Comparison of ENCODE assay signal across 13 cellular contexts in genomic region chr17:50620848-50621247, GRCh38. TPM values are rescaled to one million over a fixed set of nuclear protein-coding genes. Genes with fewer than 3 reads are reported as not detected.
DNase-seq lines count a peak whose midpoint lies in the region; ATAC-seq lines count a peak whose summit lies in the region.
"Had no signal": no experiment of that assay in that cellular context is flagged by ENCODE, and none has a peak within 500 bp of the region (broad histone marks: within the 10 kb centered on the region; RNA-seq: fewer than 3 reads in every experiment).

No MANE protein-coding gene starts in this region.

- H3K23ac ChIP-seq in neuronal stem cell (ENCODE audit: low read depth, low read length, poor library complexity) = no peak overlapping the region

- no peak overlapping the region for H2BK5ac ChIP-seq in neuronal stem cell (ENCODE audit: low read length)

- WGBS in neuronal stem cell (ENCODE audit: extremely low coverage in 2 of 2, insufficient read length in 2 of 2, insufficient replicate concordance in 1 of 2), 2 donors = no CpG with 5 or more reads among the region's 17 CpGs

- peak overlapping the region; percentile 9 for H2AK5ac ChIP-seq in neuronal stem cell (ENCODE audit: low read depth, low read length)

- no peaks in the 10 kb centered on the region for H3K9me3 ChIP-seq in neuronal stem cell (replicated peaks in 1 of 2; ENCODE audit: control insufficient read depth in 2 of 2, insufficient read depth in 1 of 2, low read depth in 1 of 2, low read length in 2 of 2)

- H3K4me1 ChIP-seq in neuronal stem cell (ENCODE audit: control insufficient read depth in 2 of 2, insufficient read depth in 1 of 2, low read depth in 1 of 2, low read length in 2 of 2) = peaks cover 29 to 36% of the 10 kb centered on the region in 2 donors

- no peak overlapping the region for H2AFZ ChIP-seq in neuronal stem cell (ENCODE audit: low read length)

- peaks cover 11% of the 10 kb centered on the region for H3K27me3 Mint-ChIP-seq in activated naive CD8-positive, alpha-beta T cell treated with anti-CD3 and anti-CD28 coated beads for 36 hours

- no peak overlapping the region for H2BK120ac ChIP-seq in neuronal stem cell (ENCODE audit: low read depth, low read length)

- no peak overlapping the region for H3K27ac Mint-ChIP-seq in activated naive CD8-positive, alpha-beta T cell treated with anti-CD3 and anti-CD28 coated beads for 36 hours
- H3K27ac Mint-ChIP-seq: activated CD4-positive, alpha-beta memory T cell treated with anti-CD3 and anti-CD28 coated beads for 36 hours had no signal

- peak overlapping the region; percentile 41 for H3K18ac ChIP-seq in neuronal stem cell (ENCODE audit: low read length)

- H3K9me3 Mint-ChIP-seq in activated naive CD8-positive, alpha-beta T cell treated with anti-CD3 and anti-CD28 coated beads for 36 hours = no peaks in the 10 kb centered on the region
- H3K9me3 Mint-ChIP-seq: activated CD4-positive, alpha-beta memory T cell treated with anti-CD3 and anti-CD28 coated beads for 36 hours had no signal

- DNase-seq in DMS 273 (lab: John Stamatoyannopoulos, UW; ENCODE audit: unreplicated experiment) (peak; percentile 38), DMS 273 treated with DMSO at 0.1 percent for 48 hours (lab: John Stamatoyannopoulos, UW) (no peak), NCI-H1694 (lab: John Stamatoyannopoulos, UW) (peak; percentile 89), neuronal stem cell (ENCODE audit: low spot score) (no peak), NCI-H146 treated with DMSO at 0.1 percent for 48 hours (lab: John Stamatoyannopoulos, UW; ENCODE audit: unreplicated experiment) (no peak)
- no peak for DNase-seq in activated naive CD8-positive, alpha-beta T cell treated with anti-CD3 and anti-CD28 coated beads for 36 hours
- DNase-seq: activated CD4-positive, alpha-beta memory T cell treated with anti-CD3 and anti-CD28 coated beads for 36 hours; activated effector memory CD4-positive, alpha-beta T cell treated with anti-CD3 and anti-CD28 coated beads, Interleukin-2, amount 50 U/mL, for 16 hours; stimulated activated CD4-positive, alpha-beta T cell treated with anti-CD3 and anti-CD28 coated beads, Interleukin-15, amount 100 ng/mL, for 24 hours; T-helper 9 cell had no signal

- no peaks in the 10 kb centered on the region for H3K79me1 ChIP-seq in neuronal stem cell (ENCODE audit: low read depth, low read length)

- H3K4ac ChIP-seq in neuronal stem cell (ENCODE audit: low read length) = no peak overlapping the region

- H4K91ac ChIP-seq in neuronal stem cell (ENCODE audit: low read depth, low read length, poor library complexity) = no peak overlapping the region

- no peak overlapping the region for H3K4me3 ChIP-seq in neuronal stem cell (ENCODE audit: low read length in 2 of 2)

- no peaks in the 10 kb centered on the region for H3K36me3 Mint-ChIP-seq in activated naive CD8-positive, alpha-beta T cell treated with anti-CD3 and anti-CD28 coated beads for 36 hours
- H3K36me3 Mint-ChIP-seq: activated CD4-positive, alpha-beta memory T cell treated with anti-CD3 and anti-CD28 coated beads for 36 hours had no signal

- peaks cover 1% of the 10 kb centered on the region for H3K4me1 Mint-ChIP-seq in activated naive CD8-positive, alpha-beta T cell treated with anti-CD3 and anti-CD28 coated beads for 36 hours

- peak overlapping the region; percentile 12 for H2BK15ac ChIP-seq in neuronal stem cell (ENCODE audit: low read length)

- H3K27ac ChIP-seq in cingulate gyrus (ENCODE audit: low read depth, low read length) = peak overlapping the region; percentile 23
- no peak overlapping the region for H3K27ac ChIP-seq in neuronal stem cell (replicated peaks; ENCODE audit: low read length)
- H3K27ac ChIP-seq: HL-60 had no signal

- H3K9ac ChIP-seq in neuronal stem cell (ENCODE audit: low read depth, low read length, poor library complexity) = no peak overlapping the region

- H4K8ac ChIP-seq in neuronal stem cell (ENCODE audit: low read depth, low read length) = no peak overlapping the region

- H3K36me3 ChIP-seq in neuronal stem cell (replicated peaks in 1 of 2; ENCODE audit: control insufficient read depth in 2 of 2, insufficient read depth in 2 of 2, low read length in 2 of 2) = no peaks in the 10 kb centered on the region

- no peak overlapping the region for H3K14ac ChIP-seq in neuronal stem cell (ENCODE audit: low read length)

- ATAC-seq in GM19467 (IDR thresholded peaks at IDR 0.05; ENCODE audit: unreplicated experiment) = no peak

- H2BK12ac ChIP-seq in neuronal stem cell (ENCODE audit: low read length) = no peak overlapping the region

- H3K4me3 Mint-ChIP-seq in activated naive CD8-positive, alpha-beta T cell treated with anti-CD3 and anti-CD28 coated beads for 36 hours = no peak overlapping the region
- H3K4me3 Mint-ChIP-seq: activated CD4-positive, alpha-beta memory T cell treated with anti-CD3 and anti-CD28 coated beads for 36 hours had no signal

- peaks cover 0 to 6% (median 2%) of the 10 kb centered on the region in 3 experiments for H3K27me3 ChIP-seq in neuronal stem cell (ENCODE audit: control insufficient read depth in 3 of 3, insufficient read depth in 3 of 3, low read depth in 1 of 3, low read length in 3 of 3)

- H3K4me2 ChIP-seq in neuronal stem cell (ENCODE audit: insufficient read depth, low read length, poor library complexity, severe bottlenecking) = no peak overlapping the region

RNA-seq across cellular contexts. Expression of gene ABCC3, which starts 13.8 kb away (rescaled TPM):
- polyA plus RNA-seq in neuronal stem cell (2013, experiment 1 of 2) = 0.26 TPM
- polyA plus RNA-seq in neuronal stem cell (2013, experiment 2 of 2) = 0.22 TPM
- total RNA-seq in activated naive CD8-positive, alpha-beta T cell treated with anti-CD3 and anti-CD28 coated beads for 36 hours = not detected
- total RNA-seq: activated CD4-positive, alpha-beta memory T cell treated with anti-CD3 and anti-CD28 coated beads for 36 hours had no signal

Comparison
In these comparisons a context has a peak if more than half of its experiments do, and no peak if none do; other contexts are left out.
1. DNase-seq: peak in DMS 273 (single experiment) and NCI-H1694 (single experiment); none in DMS 273 treated with DMSO at 0.1 percent for 48 hours (single experiment), neuronal stem cell (single experiment), NCI-H146 treated with DMSO at 0.1 percent for 48 hours (single experiment) and activated naive CD8-positive, alpha-beta T cell treated with anti-CD3 and anti-CD28 coated beads for 36 hours (single experiment).